20 cellular contexts compared by ENCODE assay signal in genomic region chr12:40222247-40222646, GRCh38. TPM values are rescaled to one million over a fixed set of nuclear protein-coding genes. Genes with fewer than 3 reads are reported as not detected.
DNase-seq lines count a peak whose midpoint lies in the region; ATAC-seq and TF ChIP-seq lines count a peak whose summit lies in the region.
"Had no signal": no experiment of that assay in that cellular context is flagged by ENCODE, and none has a peak within 500 bp of the region (broad histone marks: within the 10 kb centered on the region; RNA-seq: fewer than 3 reads in every experiment).

No MANE protein-coding gene starts in this region.

- peaks cover 0 to 2% (median 0%) of the 10 kb centered on the region in 7 donors for H3K9me3 Mint-ChIP-seq in naive B cell
- H3K9me3 Mint-ChIP-seq: stimulated activated naive CD8-positive, alpha-beta T cell treated with anti-CD3 and anti-CD28 coated beads, Interleukin-15, amount 100 ng/mL, for 72 hours had no signal

- peak overlapping the region in 3 of 6 donors; percentile 10 to 79 (median 13) for H3K27ac Mint-ChIP-seq in naive B cell
- H3K27ac Mint-ChIP-seq: stimulated activated naive CD8-positive, alpha-beta T cell treated with anti-CD3 and anti-CD28 coated beads, Interleukin-15, amount 100 ng/mL, for 72 hours had no signal

- WGBS in smooth muscle cell (ENCODE audit: low lambda C conversion rate) = 91% methylated on average over 2 of the region's 2 CpGs

- no peaks in the 10 kb centered on the region for H3F3A ChIP-seq in smooth muscle cell (ENCODE audit: low read depth)

- no peaks in the 10 kb centered on the region for H3K79me2 ChIP-seq in smooth muscle cell (ENCODE audit: low read depth)

- no peak overlapping the region for H3K4me2 ChIP-seq in smooth muscle cell

- DNase-seq in EH (ENCODE audit: low read depth) (peak; percentile 27), MV-4-11 (lab: John Stamatoyannopoulos, UW) (peak; percentile 76), epithelial cell of esophagus (ENCODE audit: low read depth) (peak; percentile 49), naive B cell (no peak), cerebellum (ENCODE audit: low spot score) (no peak), smooth muscle cell (lab: John Stamatoyannopoulos, UW; ENCODE audit: unreplicated experiment) (no peak)
- no peak for DNase-seq in activated CD4-positive, alpha-beta T cell treated with anti-CD3 and anti-CD28 coated beads for 48 hours
- DNase-seq: activated naive CD4-positive, alpha-beta T cell treated with Interleukin-2 at 50 U/mL for 16 hours; activated T-cell treated with anti-CD3 and anti-CD28 coated beads for 4 hours; aorta; KG1; left ventricle myocardium inferior; NCI-H1417; NCI-H748 treated with DMSO at 0.1 percent for 48 hours; occipital lobe; stimulated activated naive CD8-positive, alpha-beta T cell treated with anti-CD3 and anti-CD28 coated beads, Interleukin-15, amount 100 ng/mL, for 72 hours; SW 1271 had no signal

- no peaks in the 10 kb centered on the region for H3K36me3 ChIP-seq in smooth muscle cell (ENCODE audit: low read depth)
- H3K36me3 ChIP-seq: left ventricle myocardium inferior, right atrium auricular region had no signal

- peaks cover 35 to 50% (median 48%) of the 10 kb centered on the region in 3 donors for H3K4me1 Mint-ChIP-seq in naive B cell

- H3K4me3 Mint-ChIP-seq in naive B cell = peak overlapping the region in 7 of 8 donors; percentile 9 to 97 (median 85)
- H3K4me3 Mint-ChIP-seq: stimulated activated naive CD8-positive, alpha-beta T cell treated with anti-CD3 and anti-CD28 coated beads, Interleukin-15, amount 100 ng/mL, for 72 hours had no signal

- TF ChIP-seq CTCF in epithelial cell of esophagus (IDR thresholded peaks at IDR 0.05; ENCODE audit: insufficient read depth, low read depth, low read length, missing control alignments) (no peak), smooth muscle cell (IDR thresholded peaks at IDR 0.05; ENCODE audit: borderline replicate concordance, insufficient read depth, poor library complexity, severe bottlenecking) (no peak)

- no peaks in the 10 kb centered on the region for H3K36me3 Mint-ChIP-seq in naive B cell

- H3K27me3 Mint-ChIP-seq in naive B cell = no peaks in the 10 kb centered on the region

- H2AFZ ChIP-seq in smooth muscle cell (ENCODE audit: low read depth) = no peak overlapping the region

- H3K9ac ChIP-seq in smooth muscle cell (ENCODE audit: low read depth) = no peak overlapping the region

- H3K27ac ChIP-seq in smooth muscle cell (ENCODE audit: low read depth) = no peak overlapping the region
- H3K27ac ChIP-seq: left ventricle myocardium inferior, right atrium auricular region, RWPE1 had no signal

- H3K4me3 ChIP-seq in epithelial cell of esophagus (ENCODE audit: low read length) = no peak overlapping the region
- H3K4me3 ChIP-seq in smooth muscle cell = no peak overlapping the region
- H3K4me3 ChIP-seq: left ventricle myocardium inferior, right atrium auricular region had no signal

- no peaks in the 10 kb centered on the region for H4K20me1 ChIP-seq in smooth muscle cell (ENCODE audit: low read depth)

- ATAC-seq in naive B cell (ENCODE audit: low read depth in 2 of 2) = no peak
- ATAC-seq: stimulated activated naive CD8-positive, alpha-beta T cell treated with anti-CD3 and anti-CD28 coated beads, Interleukin-15, amount 100 ng/mL, for 72 hours had no signal

- peaks cover 30% of the 10 kb centered on the region for H3K27me3 ChIP-seq in smooth muscle cell (ENCODE audit: low read depth)
- H3K27me3 ChIP-seq: right atrium auricular region had no signal

- H3K4me1 ChIP-seq in smooth muscle cell (ENCODE audit: low read depth) = no peaks in the 10 kb centered on the region

- no peaks in the 10 kb centered on the region for H3K9me3 ChIP-seq in smooth muscle cell (replicated peaks; ENCODE audit: low read depth)
- H3K9me3 ChIP-seq: left ventricle myocardium inferior, right atrium auricular region had no signal

RNA-seq across cellular contexts. Expression of gene LRRK2, which starts 2.5 kb away (rescaled TPM):
- polyA plus RNA-seq in naive B cell (ENCODE audit: low read depth in 6 of 6) (10 to 100 TPM in 4 of 6 donors, 1 to 10 TPM in 2; 5.4 to 12.8 (median 10.7) TPM), smooth muscle cell (not detected in 2 replicates)
- total RNA-seq in cerebellum (10.7 TPM), smooth muscle cell (0.27 TPM in 1 of 2 replicates, not detected in the other)
- total RNA-seq: G401 had no signal

Comparison
In these comparisons a context has a peak if more than half of its experiments do, and no peak if none do; other contexts are left out.
1. DNase-seq: peak in EH (single experiment), MV-4-11 (single experiment) and epithelial cell of esophagus (single experiment); none in naive B cell (single experiment), activated CD4-positive, alpha-beta T cell treated with anti-CD3 and anti-CD28 coated beads for 48 hours (single experiment), cerebellum (single experiment) and smooth muscle cell (single experiment).